In genomic region chr14:20247651-20248246, GRCh38 we compare ENCODE assay signal across 14 cellular contexts. TPM values are rescaled to one million over a fixed set of nuclear protein-coding genes. Genes with fewer than 3 reads are reported as not detected.
DNase-seq lines count a peak whose midpoint lies in the region; ATAC-seq and TF ChIP-seq lines count a peak whose summit lies in the region.
"Had no signal": no experiment of that assay in that cellular context is flagged by ENCODE, and none has a peak within 500 bp of the region (broad histone marks: within the 10 kb centered on the region; RNA-seq: fewer than 3 reads in every experiment).

No MANE protein-coding gene starts in this region.

- 60 to 71% (median 65%) methylated on average over 3 of the region's 3 CpGs for WGBS in stomach, 5 donors

- peaks cover 5% of the 10 kb centered on the region for H3K36me3 Mint-ChIP-seq in CD8-positive, alpha-beta T cell
- peaks cover 11% of the 10 kb centered on the region; the same call in 2 of the 3 replicates for H3K36me3 Mint-ChIP-seq in GM23338 (ENCODE audit: low read depth)
- H3K36me3 Mint-ChIP-seq: type B pancreatic cell had no signal

- no peaks in the 10 kb centered on the region for H3K4me1 ChIP-seq in CD8-positive, alpha-beta T cell (ENCODE audit: insufficient read depth, low read length)
- no peaks in the 10 kb centered on the region for H3K4me1 ChIP-seq in GM23338 (ENCODE audit: insufficient read depth)
- H3K4me1 ChIP-seq in NT2/D1 (ENCODE audit: insufficient read depth, insufficient read length), result no peaks in the 10 kb centered on the region
- no peaks in the 10 kb centered on the region for H3K4me1 ChIP-seq in stomach

- H3K4me1 Mint-ChIP-seq in CD8-positive, alpha-beta T cell (ENCODE audit: low read depth), result no peaks in the 10 kb centered on the region
- H3K4me1 Mint-ChIP-seq in GM23338, result no peaks in the 10 kb centered on the region

- TF ChIP-seq EP300 in stomach (IDR thresholded peaks at IDR 0.05), result no peak

- no peaks in the 10 kb centered on the region for H3K9me3 ChIP-seq in CD8-positive, alpha-beta T cell (ENCODE audit: low read length)
- H3K9me3 ChIP-seq in NT2/D1 (ENCODE audit: insufficient read depth, low read length) (no peaks in the 10 kb centered on the region), stomach (peaks cover 3 to 22% (median 5%) of the 10 kb centered on the region in 4 donors)

- no peaks in the 10 kb centered on the region for H3F3A ChIP-seq in GM23338 (replicated peaks; ENCODE audit: low read depth)

- H3K9me2 ChIP-seq in GM23338 (ENCODE audit: insufficient read depth), result no peaks in the 10 kb centered on the region

- no peak overlapping the region for H3K4me2 ChIP-seq in GM23338

- no peak overlapping the region for H3K9ac ChIP-seq in NT2/D1 (ENCODE audit: insufficient read length, low read depth)

- H3K27me3 ChIP-seq in CD8-positive, alpha-beta T cell (ENCODE audit: insufficient read depth, low read length), result no peaks in the 10 kb centered on the region
- no peaks in the 10 kb centered on the region for H3K27me3 ChIP-seq in GM23338 (ENCODE audit: insufficient read depth)
- H3K27me3 ChIP-seq in NT2/D1 (ENCODE audit: insufficient read depth, insufficient read length), result no peaks in the 10 kb centered on the region
- H3K27me3 ChIP-seq in stomach, result no peaks in the 10 kb centered on the region

- POLR2A ChIA-PET in CD8-positive, alpha-beta T cell (lab: Charles Lee), result no interaction called here

- no peak for TF ChIP-seq POLR2A in stomach (IDR thresholded peaks at IDR 0.05)

- no peak overlapping the region for H3K4me3 Mint-ChIP-seq in CD8-positive, alpha-beta T cell
- H3K4me3 Mint-ChIP-seq in GM23338, result no peak overlapping the region
- H3K4me3 Mint-ChIP-seq: type B pancreatic cell had no signal

- H3K27me3 Mint-ChIP-seq in CD8-positive, alpha-beta T cell (ENCODE audit: low read depth), result no peaks in the 10 kb centered on the region
- no peaks in the 10 kb centered on the region for H3K27me3 Mint-ChIP-seq in GM23338 (ENCODE audit: insufficient read depth, low read depth, poor library complexity)
- H3K27me3 Mint-ChIP-seq: type B pancreatic cell had no signal

- DNase-seq in CD8-positive, alpha-beta T cell, result no peak
- DNase-seq in GM23338 (ENCODE audit: low spot score) (peak; percentile 66), NT2/D1 (ENCODE audit: low read depth, low spot score) (peak; percentile 23), epithelial cell of prostate (ENCODE audit: low read depth, low spot score) (peak; percentile 12), hippocampal formation (lab: John Stamatoyannopoulos, UW) (no peak), stomach (no peak)
- DNase-seq: activated CD4-positive, alpha-beta T cell treated with anti-CD3 and anti-CD28 coated beads, Interleukin-2, amount 50 U/mL, for 48 hours; amygdala; IMR-90 had no signal

- H3K27ac Mint-ChIP-seq in CD8-positive, alpha-beta T cell, result no peak overlapping the region
- no peak overlapping the region for H3K27ac Mint-ChIP-seq in GM23338
- H3K27ac Mint-ChIP-seq: type B pancreatic cell had no signal

- peak; percentile 17 for TF ChIP-seq CTCF in CD8-positive, alpha-beta T cell (IDR thresholded peaks at IDR 0.05)
- TF ChIP-seq CTCF in GM23338 (conservative IDR thresholded peaks at IDR 0.05; ENCODE audit: low read depth in 2 of 2) (peak; percentile 36 to 69), stomach (IDR thresholded peaks at IDR 0.05) (no peak)

- intact Hi-C loops in CD8-positive, alpha-beta T cell (cut with DNase I, micrococcal nuclease), result no loop called here
- intact Hi-C loops in stomach (cut with DNase I; ENCODE audit: low total_unique reads), result no loop called here

- ATAC-seq in CD8-positive, alpha-beta T cell, result no peak
- ATAC-seq in GM23338 (no peak), GM18868 (IDR thresholded peaks at IDR 0.05; ENCODE audit: unreplicated experiment) (no peak), esophagus mucosa (no peak)

- no peaks in the 10 kb centered on the region for H3K36me3 ChIP-seq in CD8-positive, alpha-beta T cell (ENCODE audit: insufficient read depth, low read length)
- H3K36me3 ChIP-seq in GM23338 (ENCODE audit: insufficient read depth) (peaks cover 4% of the 10 kb centered on the region; the same call in 1 of the 2 replicates), NT2/D1 (ENCODE audit: insufficient read depth, insufficient read length, low read length) (no peaks in the 10 kb centered on the region), stomach (no peaks in the 10 kb centered on the region)

- H2AFZ ChIP-seq in GM23338, result no peak overlapping the region

- peaks cover 12% of the 10 kb centered on the region for H3K9me3 Mint-ChIP-seq in CD8-positive, alpha-beta T cell
- peaks cover 71% of the 10 kb centered on the region for H3K9me3 Mint-ChIP-seq in GM23338

- no peaks in the 10 kb centered on the region for H3K79me2 ChIP-seq in GM23338 (replicated peaks; ENCODE audit: insufficient read depth)

- CTCF ChIA-PET in CD8-positive, alpha-beta T cell (lab: Charles Lee), result no interaction called here

- H3K27ac ChIP-seq in CD8-positive, alpha-beta T cell (ENCODE audit: low read depth, low read length), result no peak overlapping the region
- H3K27ac ChIP-seq in GM23338 (ENCODE audit: low read depth) (no peak overlapping the region), epithelial cell of prostate (no peak overlapping the region), stomach (no peak overlapping the region)

- H3K4me3 ChIP-seq in CD8-positive, alpha-beta T cell (ENCODE audit: low read depth, low read length), result no peak overlapping the region
- H3K4me3 ChIP-seq in GM23338 (no peak overlapping the region), NT2/D1 (ENCODE audit: insufficient read length, low read depth) (no peak overlapping the region), stomach (no peak overlapping the region)

- H4K20me1 ChIP-seq in GM23338 (replicated peaks; ENCODE audit: insufficient read depth), result no peaks in the 10 kb centered on the region

TF ChIP-seq in GM23338, 12 proteins besides CTCF, POLR2A, EP300 and RAD21 (continues in another document):
- TF ChIP-seq EZH2phosphoT487 (IDR thresholded peaks at IDR 0.05; ENCODE audit: unreplicated experiment) (no peak), NANOG (IDR thresholded peaks at IDR 0.05; ENCODE audit: borderline replicate concordance) (no peak)
- TF ChIP-seq, protein P1, sequence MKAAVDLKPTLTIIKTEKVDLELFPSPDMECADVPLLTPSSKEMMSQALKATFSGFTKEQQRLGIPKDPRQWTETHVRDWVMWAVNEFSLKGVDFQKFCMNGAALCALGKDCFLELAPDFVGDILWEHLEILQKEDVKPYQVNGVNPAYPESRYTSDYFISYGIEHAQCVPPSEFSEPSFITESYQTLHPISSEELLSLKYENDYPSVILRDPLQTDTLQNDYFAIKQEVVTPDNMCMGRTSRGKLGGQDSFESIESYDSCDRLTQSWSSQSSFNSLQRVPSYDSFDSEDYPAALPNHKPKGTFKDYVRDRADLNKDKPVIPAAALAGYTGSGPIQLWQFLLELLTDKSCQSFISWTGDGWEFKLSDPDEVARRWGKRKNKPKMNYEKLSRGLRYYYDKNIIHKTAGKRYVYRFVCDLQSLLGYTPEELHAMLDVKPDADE (IDR thresholded peaks at IDR 0.05), result no peak

RNA-seq across cellular contexts. Expression of gene OR11H4, which starts 8.7 kb away (rescaled TPM):
- total RNA-seq in CD8-positive, alpha-beta T cell, result not detected
- not detected in 2 replicates for total RNA-seq in GM23338 (2014; rRNA removed; shearing (Covaris generic))
- polyA plus RNA-seq in GM23338 (2016; fragmentation: Nextera tagmentation; extraction: Ambion mirVana) (not detected in 2 replicates), stomach (not detected)
- total RNA-seq in esophagus mucosa (not detected), stomach (not detected)
- total RNA-seq: IMR-90, osteocyte had no signal
- polyA plus RNA-seq: esophagus, IMR-90 had no signal

RNA-seq across cellular contexts. Expression of gene OR11H7, which starts 19.0 kb away (rescaled TPM):
- not detected for total RNA-seq in CD8-positive, alpha-beta T cell
- not detected in 2 replicates for total RNA-seq in GM23338 (2014; rRNA removed; shearing (Covaris generic))
- polyA plus RNA-seq in GM23338 (2016; fragmentation: Nextera tagmentation; extraction: Ambion mirVana) (not detected in 2 replicates), stomach (not detected)
- total RNA-seq in esophagus mucosa (not detected), stomach (not detected)
- total RNA-seq: IMR-90, osteocyte had no signal
- polyA plus RNA-seq: esophagus, IMR-90 had no signal

RNA-seq across cellular contexts. Expression of gene OR11H6, which starts 24.2 kb away (rescaled TPM):
- total RNA-seq in CD8-positive, alpha-beta T cell, result not detected
- total RNA-seq in GM23338 (2014; rRNA removed; shearing (Covaris generic)), result not detected in 2 replicates
- not detected in 2 replicates for polyA plus RNA-seq in GM23338 (2016; fragmentation: Nextera tagmentation; extraction: Ambion mirVana)
- total RNA-seq in esophagus mucosa, result not detected
- not detected for total RNA-seq in stomach
- polyA plus RNA-seq in stomach, result not detected
- total RNA-seq: IMR-90, osteocyte had no signal
- polyA plus RNA-seq: esophagus, IMR-90 had no signal

RNA-seq across cellular contexts. Expression of gene OR11G2, which starts 57.1 kb away (rescaled TPM):
- total RNA-seq in CD8-positive, alpha-beta T cell, result not detected
- total RNA-seq in GM23338 (2014; rRNA removed; shearing (Covaris generic)), result not detected in 2 replicates
- polyA plus RNA-seq in GM23338 (2016; fragmentation: Nextera tagmentation; extraction: Ambion mirVana) (not detected in 2 replicates), stomach (not detected)
- total RNA-seq in esophagus mucosa (not detected), stomach (1 to 10 TPM in 1 of 5 donors, not detected in 4; 2.3 TPM)
- total RNA-seq: IMR-90, osteocyte had no signal
- polyA plus RNA-seq: esophagus, IMR-90 had no signal

RNA-seq across cellular contexts. Expression of gene TTC5, which starts 58.0 kb away (rescaled TPM):
- 1 to 10 TPM; 9.2 to 9.9 TPM for total RNA-seq in CD8-positive, alpha-beta T cell
- 14.6 and 16.4 TPM in 2 replicates for total RNA-seq in GM23338 (2014; rRNA removed; shearing (Covaris generic))
- polyA plus RNA-seq in GM23338 (2016; fragmentation: Nextera tagmentation; extraction: Ambion mirVana) (9.3 and 11.9 TPM in 2 replicates), stomach (1 to 10 TPM; 2.9 to 5.0 (median 3.8) TPM)
- total RNA-seq in esophagus mucosa (10.5 TPM), stomach (10 to 100 TPM in 2 of 5 donors, 1 to 10 TPM in 3; 2.3 to 30.3 (median 6.2) TPM)

Comparison
In these comparisons a context has a peak if more than half of its experiments do, and no peak if none do; other contexts are left out.
1. DNase-seq: peak in GM23338 (single experiment), NT2/D1 (single experiment) and epithelial cell of prostate (single experiment); none in CD8-positive, alpha-beta T cell (0 of 7), hippocampal formation (0 of 2) and stomach (single experiment).
2. CTCF ChIP-seq: peak in CD8-positive, alpha-beta T cell (single experiment) and GM23338 (2 of 2); none in stomach (0 of 7).